ENCODE assay signal across 17 cellular contexts in the genomic region with DNA sequence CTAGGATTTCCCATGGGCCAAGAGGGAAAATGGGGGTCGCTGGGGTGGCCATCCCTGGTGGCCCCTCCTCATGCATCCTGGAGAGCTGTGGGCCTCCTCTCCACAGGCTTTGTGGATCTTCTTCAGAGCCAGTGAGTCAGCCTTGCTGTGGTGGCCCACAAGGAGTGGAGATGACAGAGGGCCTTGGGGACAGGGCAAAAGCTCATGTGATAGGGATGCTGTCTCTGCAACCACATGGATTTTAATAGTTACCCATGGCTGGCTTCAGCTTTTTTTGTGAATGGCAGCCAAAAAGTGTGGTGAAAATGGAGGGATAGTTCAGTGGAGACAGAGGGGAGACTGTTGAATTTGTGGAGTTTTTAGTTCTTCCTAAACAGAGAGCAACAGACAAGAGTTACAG. TPM values are rescaled to one million over a fixed set of nuclear protein-coding genes. Genes with fewer than 3 reads are reported as not detected.
DNase-seq lines count a peak whose midpoint lies in the region; ATAC-seq and TF ChIP-seq lines count a peak whose summit lies in the region.
"Had no signal": no experiment of that assay in that cellular context is flagged by ENCODE, and none has a peak within 500 bp of the region (broad histone marks: within the 10 kb centered on the region; RNA-seq: fewer than 3 reads in every experiment).

No MANE protein-coding gene starts in this region.

- H3K9ac ChIP-seq in adipocyte (ENCODE audit: low read length) (no peak overlapping the region), subcutaneous abdominal adipose tissue (ENCODE audit: low read length in 5 of 5) (no peak overlapping the region), SK-N-SH (no peak overlapping the region)

- H3K4me1 ChIP-seq in adipocyte (ENCODE audit: control insufficient read depth, insufficient read depth, low read length) (peaks cover 5% of the 10 kb centered on the region), esophagus muscularis mucosa (peaks cover 0 to 14% (median 7%) of the 10 kb centered on the region in 4 donors), right lobe of liver (peaks cover 0 to 52% (median 17%) of the 10 kb centered on the region in 4 donors), subcutaneous abdominal adipose tissue (ENCODE audit: control insufficient read depth in 5 of 5, insufficient read depth in 5 of 5, low read length in 5 of 5) (peaks cover 6 to 39% (median 35%) of the 10 kb centered on the region in 5 donors), SK-N-SH (ENCODE audit: control insufficient read depth in 1 of 2, insufficient read depth in 2 of 2, low read depth in 1 of 2, low read length in 1 of 2) (peaks cover 0 to 6% of the 10 kb centered on the region in 2 experiments; a peak in 1 of 4 replicates)

- H3K4me2 ChIP-seq in SK-N-SH: no peak overlapping the region

- no peaks in the 10 kb centered on the region for H4K20me1 ChIP-seq in SK-N-SH (ENCODE audit: insufficient read depth)

- ATAC-seq in right lobe of liver (no peak), GM19035 (IDR thresholded peaks at IDR 0.05; ENCODE audit: unreplicated experiment) (no peak), GM21381 (IDR thresholded peaks at IDR 0.05; ENCODE audit: unreplicated experiment) (no peak)
- ATAC-seq: CD8-positive, alpha-beta T cell had no signal

- H3F3A ChIP-seq in SK-N-SH (replicated peaks; ENCODE audit: insufficient read depth): no peaks in the 10 kb centered on the region

- no peak for TF ChIP-seq EP300 in esophagus muscularis mucosa (IDR thresholded peaks at IDR 0.05)
- TF ChIP-seq EP300 in SK-N-SH (IDR thresholded peaks at IDR 0.05; ENCODE audit: borderline replicate concordance in 1 of 2, low read depth in 1 of 2, low read length in 1 of 2): no peak

- H3K79me2 ChIP-seq in SK-N-SH (ENCODE audit: insufficient read depth): no peaks in the 10 kb centered on the region

- H2AFZ ChIP-seq in SK-N-SH (ENCODE audit: low read depth): no peak overlapping the region

- 100% methylated on average over 1 of the region's 1 CpG for WGBS in esophagus muscularis mucosa
- WGBS in right lobe of liver (ENCODE audit: insufficient coverage, low coverage, low lambda C conversion rate, missing lambda C conversion rate): no CpG with 5 or more reads among the region's 1 CpG
- WGBS in SK-N-SH (ENCODE audit: low lambda C conversion rate): no CpG with 5 or more reads among the region's 1 CpG

- H3K4me3 ChIP-seq in adipocyte (ENCODE audit: low read length): peak overlapping the region; percentile 51
- no peak overlapping the region for H3K4me3 ChIP-seq in esophagus muscularis mucosa
- peak overlapping the region; percentile 60 to 87 (median 87) for H3K4me3 ChIP-seq in right lobe of liver
- H3K4me3 ChIP-seq in subcutaneous abdominal adipose tissue (ENCODE audit: low read depth in 1 of 5, low read length in 5 of 5): no peak overlapping the region
- H3K4me3 ChIP-seq in SK-N-SH (ENCODE audit: low read depth in 2 of 2, low read length in 1 of 2): no peak overlapping the region
- H3K4me3 ChIP-seq in brain microvascular endothelial cell (ENCODE audit: low read depth, low read length): no peak overlapping the region

- TF ChIP-seq POLR2A in esophagus muscularis mucosa (IDR thresholded peaks at IDR 0.05; ENCODE audit: low read depth) (no peak), right lobe of liver (IDR thresholded peaks at IDR 0.05) (no peak)

- intact Hi-C loops in esophagus muscularis mucosa (cut with DNase I) (no loop called here), right lobe of liver (cut with DNase I) (no loop called here)

- TF ChIP-seq CTCF in esophagus muscularis mucosa (IDR thresholded peaks at IDR 0.05) (no peak), right lobe of liver (IDR thresholded peaks at IDR 0.05) (no peak), SK-N-SH (IDR thresholded peaks at IDR 0.05) (no peak), brain microvascular endothelial cell (IDR thresholded peaks at IDR 0.05; ENCODE audit: low read depth, low read length, missing control alignments) (no peak)

- peaks cover 48% of the 10 kb centered on the region for H3K27me3 ChIP-seq in adipocyte (replicated peaks; ENCODE audit: control insufficient read depth, insufficient read depth, low read length)
- peaks cover 0 to 46% (median 5%) of the 10 kb centered on the region in 4 donors for H3K27me3 ChIP-seq in esophagus muscularis mucosa
- H3K27me3 ChIP-seq in right lobe of liver: no peaks in the 10 kb centered on the region
- peaks cover 0 to 23% (median 0%) of the 10 kb centered on the region in 5 donors for H3K27me3 ChIP-seq in subcutaneous abdominal adipose tissue (ENCODE audit: control insufficient read depth in 5 of 5, insufficient read depth in 4 of 5, low read length in 5 of 5)
- peaks cover 24% of the 10 kb centered on the region for H3K27me3 ChIP-seq in SK-N-SH (ENCODE audit: insufficient read depth)
- H3K27me3 ChIP-seq in brain microvascular endothelial cell (replicated peaks): peaks cover 20% of the 10 kb centered on the region

- H3K36me3 ChIP-seq in adipocyte (ENCODE audit: control insufficient read depth, insufficient read depth, low read length, severe bottlenecking) (no peaks in the 10 kb centered on the region), esophagus muscularis mucosa (no peaks in the 10 kb centered on the region), right lobe of liver (peaks cover 0 to 48% (median 7%) of the 10 kb centered on the region in 4 donors), subcutaneous abdominal adipose tissue (ENCODE audit: control insufficient read depth in 5 of 5, insufficient read depth in 5 of 5, low read length in 5 of 5) (no peaks in the 10 kb centered on the region), SK-N-SH (replicated peaks in 1 of 2; ENCODE audit: control insufficient read depth in 1 of 2, insufficient read depth in 2 of 2, low read length in 1 of 2) (no peaks in the 10 kb centered on the region), brain microvascular endothelial cell (replicated peaks) (no peaks in the 10 kb centered on the region)

- H3K9me2 ChIP-seq in SK-N-SH: no peaks in the 10 kb centered on the region

- CTCF ChIA-PET in SK-N-SH (lab: Yijun Ruan, JAX): no interaction called here

- POLR2A ChIA-PET in SK-N-SH (lab: Yijun Ruan, JAX): interaction anchor here (0.8 kb wide), 1 partner anchor 155 kb away, joined by 3 read pairs; no protein-coding TSS in a partner anchor

- H3K9me3 ChIP-seq in adipocyte (ENCODE audit: control insufficient read depth, low read length) (peaks cover 3% of the 10 kb centered on the region), esophagus muscularis mucosa (no peaks in the 10 kb centered on the region), right lobe of liver (no peaks in the 10 kb centered on the region), subcutaneous abdominal adipose tissue (ENCODE audit: control insufficient read depth in 5 of 5, low read length in 5 of 5) (no peaks in the 10 kb centered on the region), SK-N-SH (no peaks in the 10 kb centered on the region)

- TF ChIP-seq RAD21 in SK-N-SH (IDR thresholded peaks at IDR 0.05; ENCODE audit: low read length): no peak

- DNase-seq in adipocyte (ENCODE audit: low read depth): no peak
- DNase-seq in esophagus muscularis mucosa (ENCODE audit: extremely low spot score): peak; percentile 68
- no peak for DNase-seq in right lobe of liver
- no peak for DNase-seq in SK-N-SH
- DNase-seq in brain microvascular endothelial cell: no peak
- DNase-seq: CD8-positive, alpha-beta T cell; COR-L47; DMS153; DND-41; GDM1; IMR-90 had no signal

- H3K27ac ChIP-seq in esophagus muscularis mucosa (replicated peaks in 1 of 4) (no peak overlapping the region), right lobe of liver (peak overlapping the region; percentile 34 to 79 (median 59)), subcutaneous abdominal adipose tissue (ENCODE audit: low read depth, low read length) (peak overlapping the region; percentile 52), SK-N-SH (ENCODE audit: low read depth in 2 of 2, low read length in 1 of 2) (no peak overlapping the region), brain microvascular endothelial cell (no peak overlapping the region)
- H3K27ac ChIP-seq: 22Rv1 had no signal

- in situ Hi-C loops in brain microvascular endothelial cell (cut with HindIII; ENCODE audit: low pct_ligation_motif_present, low sequenced_read_pairs): no loop called here

TF ChIP-seq in SK-N-SH, 30 proteins besides CTCF, POLR2A, EP300 and RAD21:
- TF ChIP-seq NRF1 (IDR thresholded peaks at IDR 0.05; ENCODE audit: low read depth, low read length): no peak
- no peak for TF ChIP-seq MXI1 (IDR thresholded peaks at IDR 0.05; ENCODE audit: low read depth, low read length)
- TF ChIP-seq CHD2 (IDR thresholded peaks at IDR 0.05; ENCODE audit: low read length, partially characterized antibody): no peak
- TF ChIP-seq YY1 (IDR thresholded peaks at IDR 0.05; ENCODE audit: low read depth): no peak
- no peak for TF ChIP-seq RFX5 (IDR thresholded peaks at IDR 0.05; ENCODE audit: low read length)
- TF ChIP-seq FOXJ3 (CRISPR knock-in tag; IDR thresholded peaks at IDR 0.05): no peak
- no peak for TF ChIP-seq TAF1 (IDR thresholded peaks at IDR 0.05; ENCODE audit: borderline replicate concordance, low read depth, low read length)
- TF ChIP-seq JUND (IDR thresholded peaks at IDR 0.05): no peak
- no peak for TF ChIP-seq POLR2AphosphoS5 (IDR thresholded peaks at IDR 0.05; ENCODE audit: low read depth, low read length)
- no peak for TF ChIP-seq GATA2 (CRISPR knock-in tag; IDR thresholded peaks at IDR 0.05)

RNA-seq across cellular contexts. Expression of a gene that starts 1.2 kb away (rescaled TPM):
- total RNA-seq in esophagus muscularis mucosa (1 to 10 TPM in 1 of 4 donors, under 1 TPM in 3; under 0.01 to 3.1 (median 0.28) TPM), right lobe of liver (over 10,000 TPM in 4 of 6 experiments, 1,000 to 10,000 TPM in 2; 2,871 to 25,349 (median 17,684) TPM)
- polyA plus RNA-seq in SK-N-SH (2012; rRNA removed): 0.02 and 0.08 TPM in 2 replicates
- under 0.01 and 0.03 TPM in 2 replicates for polyA plus RNA-seq in SK-N-SH (2012; cell fraction: cytosol; rRNA removed)
- polyA plus RNA-seq in SK-N-SH (2012; cell fraction: nucleus; rRNA removed): 0.04 and 0.26 TPM in 2 replicates
- total RNA-seq: H4, IMR-90 had no signal
- polyA plus RNA-seq: CD14-positive monocyte had no signal

RNA-seq across cellular contexts. Expression of a gene that starts 58.2 kb away (rescaled TPM):
- total RNA-seq in esophagus muscularis mucosa (10 to 100 TPM; 11.2 to 28.2 (median 18.5) TPM), right lobe of liver (10 to 100 TPM; 48.1 to 78.5 (median 56.4) TPM)
- polyA plus RNA-seq in SK-N-SH (2012; rRNA removed): 28.8 and 54.3 TPM in 2 replicates
- polyA plus RNA-seq in SK-N-SH (2012; cell fraction: cytosol; rRNA removed): 42.1 and 43.6 TPM in 2 replicates
- 25.7 and 28.3 TPM in 2 replicates for polyA plus RNA-seq in SK-N-SH (2012; cell fraction: nucleus; rRNA removed)

Comparison
In these comparisons a context has a peak if more than half of its experiments do, and no peak if none do; other contexts are left out.
1. H3K4me3 ChIP-seq: peak in adipocyte (single experiment) and right lobe of liver (3 of 3); none in esophagus muscularis mucosa (0 of 4), subcutaneous abdominal adipose tissue (0 of 5), SK-N-SH (0 of 2) and brain microvascular endothelial cell (single experiment).
2. H3K27ac ChIP-seq: peak in right lobe of liver (3 of 3) and subcutaneous abdominal adipose tissue (single experiment); none in esophagus muscularis mucosa (0 of 4), SK-N-SH (0 of 2) and brain microvascular endothelial cell (single experiment).
3. RNA of a gene that starts 1.2 kb away (total RNA-seq): 2,871 to 25,349 TPM in right lobe of liver; under 0.01 to 3.1 TPM in esophagus muscularis mucosa; every median in the first group is over 100 times any median in the second.